ENCODE assay signal across 1 cellular context in the genomic region with DNA sequence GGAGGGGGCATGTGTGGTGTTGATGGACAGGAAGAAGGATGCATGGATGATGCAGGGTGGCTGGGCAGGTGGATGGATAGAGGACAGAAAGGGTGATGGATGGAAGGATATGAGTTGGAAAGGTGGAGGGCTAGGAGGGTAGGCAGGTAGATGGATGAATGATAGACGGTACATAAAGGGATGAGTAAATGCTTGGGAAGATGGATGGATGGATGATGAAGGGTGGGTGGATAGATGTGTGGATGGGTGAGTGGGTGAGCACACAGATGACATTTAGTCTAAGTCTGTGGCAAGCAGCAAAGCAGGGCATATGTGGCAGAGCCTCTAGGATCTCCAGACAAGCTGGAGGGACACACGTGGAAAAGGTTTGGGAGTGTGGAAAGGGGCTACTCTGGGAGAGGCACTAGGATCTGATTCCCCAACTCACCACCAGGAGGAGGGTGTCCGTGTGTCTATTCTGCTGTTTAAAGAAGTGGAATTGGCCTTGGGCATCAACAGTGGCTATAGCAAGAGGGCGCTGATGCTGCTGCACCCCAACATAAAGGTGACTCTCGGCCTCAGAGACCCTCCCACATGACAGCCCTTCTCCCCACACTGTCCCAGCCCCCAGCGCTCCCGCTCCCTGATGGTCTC.
TF ChIP-seq lines count a peak whose summit lies in the region.

No MANE protein-coding gene starts in this region.

TF ChIP-seq in HCT116, 20 proteins besides CTCF, POLR2A, EP300 and RAD21:
- TF ChIP-seq FOSL1 (IDR thresholded peaks at IDR 0.05; ENCODE audit: low read depth): no peak
- TF ChIP-seq, protein P1, sequence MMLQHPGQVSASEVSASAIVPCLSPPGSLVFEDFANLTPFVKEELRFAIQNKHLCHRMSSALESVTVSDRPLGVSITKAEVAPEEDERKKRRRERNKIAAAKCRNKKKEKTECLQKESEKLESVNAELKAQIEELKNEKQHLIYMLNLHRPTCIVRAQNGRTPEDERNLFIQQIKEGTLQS (IDR thresholded peaks at IDR 0.05): no peak
TF ChIP-seq in HCT116: peak in this region for 0.
